23 cellular contexts compared by ENCODE assay signal in genomic region chr18:37261246-37261927, GRCh38.
DNase-seq lines count a peak whose midpoint lies in the region; ATAC-seq and TF ChIP-seq lines count a peak whose summit lies in the region.
"Had no signal": no experiment of that assay in that cellular context is flagged by ENCODE, and none has a peak within 500 bp of the region (broad histone marks: within the 10 kb centered on the region; RNA-seq: fewer than 3 reads in every experiment).

No MANE protein-coding gene starts in this region.

- no peak; the same call in 2 of the 3 replicates for ATAC-seq in SK-N-SH treated with all-trans-retinoic acid at 6 μM for 48 hours
- ATAC-seq in activated CD4-positive, CD25-positive, alpha-beta regulatory T cell treated with anti-CD3 and anti-CD28 coated beads, Interleukin-2, amount 50 U/mL, for 24 hours, result no peak
- ATAC-seq: T-helper 17 cell had no signal

- no peaks in the 10 kb centered on the region for H3K36me3 ChIP-seq in SK-N-SH (replicated peaks in 1 of 2; ENCODE audit: control insufficient read depth in 1 of 2, insufficient read depth in 2 of 2, low read length in 1 of 2)
- H3K36me3 ChIP-seq: Peyer's patch, SJSA1 had no signal

- TF ChIP-seq CTCF in SK-N-SH (IDR thresholded peaks at IDR 0.05), result no peak

- H3K4me3 Mint-ChIP-seq in activated T-helper 1 cell treated with anti-CD3 and anti-CD28 coated beads, Interleukin-12 subunit alpha, Interleukin-12 subunit beta, Interleukin-2, Interleukin-4 antibody, amounts not matched to agents 30 ng/mL and 10 ng/mL and 1 ng/mL, durations not matched to agents 14 hours and 24 hours and 36 hours, result no peak overlapping the region
- H3K4me3 Mint-ChIP-seq: T-helper 17 cell had no signal

- no peaks in the 10 kb centered on the region for H3K9me2 ChIP-seq in SK-N-SH

- H3K4me2 ChIP-seq in SK-N-SH, result no peak overlapping the region

- 59% methylated on average over 11 of the region's 11 CpGs for WGBS in SK-N-SH (ENCODE audit: low lambda C conversion rate)

- H3K27ac Mint-ChIP-seq in activated T-helper 1 cell treated with anti-CD3 and anti-CD28 coated beads, Interleukin-12 subunit alpha, Interleukin-12 subunit beta, Interleukin-2, Interleukin-4 antibody, amounts not matched to agents 30 ng/mL and 10 ng/mL and 1 ng/mL, durations not matched to agents 14 hours and 24 hours and 36 hours, result no peak overlapping the region
- H3K27ac Mint-ChIP-seq: T-helper 17 cell had no signal

- H3K36me3 Mint-ChIP-seq in activated T-helper 1 cell treated with anti-CD3 and anti-CD28 coated beads, Interleukin-12 subunit alpha, Interleukin-12 subunit beta, Interleukin-2, Interleukin-4 antibody, amounts not matched to agents 30 ng/mL and 10 ng/mL and 1 ng/mL, durations not matched to agents 14 hours and 24 hours and 36 hours (ENCODE audit: low read depth), result no peaks in the 10 kb centered on the region
- H3K36me3 Mint-ChIP-seq: CD8-positive, alpha-beta memory T cell had no signal

- no peaks in the 10 kb centered on the region for H3K4me1 Mint-ChIP-seq in activated T-helper 1 cell treated with anti-CD3 and anti-CD28 coated beads, Interleukin-12 subunit alpha, Interleukin-12 subunit beta, Interleukin-2, Interleukin-4 antibody, amounts not matched to agents 30 ng/mL and 10 ng/mL and 1 ng/mL, durations not matched to agents 14 hours and 24 hours and 36 hours (ENCODE audit: low read depth)
- H3K4me1 Mint-ChIP-seq: CD8-positive, alpha-beta memory T cell; T-helper 17 cell had no signal

- no peak for TF ChIP-seq RAD21 in SK-N-SH (IDR thresholded peaks at IDR 0.05; ENCODE audit: low read length)

- POLR2A ChIA-PET in SK-N-SH (lab: Yijun Ruan, JAX), result interaction anchor here (0.9 kb wide), 1 partner anchor 433 kb away, joined by 3 read pairs; no protein-coding TSS in a partner anchor

- DNase-seq in SK-N-SH (peak; percentile 74), NCI-H2171 treated with DMSO at 0.1 percent for 48 hours (lab: John Stamatoyannopoulos, UW) (peak; percentile 78), cerebellum (ENCODE audit: low spot score) (peak; percentile 76), T-helper 2 cell (no peak)
- DNase-seq in activated T-helper 1 cell treated with anti-CD3 and anti-CD28 coated beads, Interleukin-12 subunit alpha, Interleukin-12 subunit beta, Interleukin-2, Interleukin-4 antibody, amounts not matched to agents 30 ng/mL and 10 ng/mL and 1 ng/mL, durations not matched to agents 14 hours and 24 hours and 36 hours (ENCODE audit: low spot score), result no peak
- DNase-seq: AML-193, Calu3, EL, GOT3, HCEC 1CT, KBM-7, MM.1S, NCI-H1048, NCI-H1417 treated with DMSO at 0.1 percent for 48 hours, NCI-H2029, Peyer's patch, SW 1271, T-helper 17 cell had no signal

- no peaks in the 10 kb centered on the region for H3K27me3 Mint-ChIP-seq in activated T-helper 1 cell treated with anti-CD3 and anti-CD28 coated beads, Interleukin-12 subunit alpha, Interleukin-12 subunit beta, Interleukin-2, Interleukin-4 antibody, amounts not matched to agents 30 ng/mL and 10 ng/mL and 1 ng/mL, durations not matched to agents 14 hours and 24 hours and 36 hours (ENCODE audit: insufficient read depth)

- H3K27me3 ChIP-seq in SK-N-SH (ENCODE audit: insufficient read depth), result no peaks in the 10 kb centered on the region; the same call in 1 of the 2 replicates
- H3K27me3 ChIP-seq: Peyer's patch had no signal

- H3K4me3 ChIP-seq in SK-N-SH (ENCODE audit: low read depth in 2 of 2, low read length in 1 of 2), result no peak overlapping the region
- H3K4me3 ChIP-seq: Peyer's patch, SJSA1 had no signal

- no peak for TF ChIP-seq EP300 in SK-N-SH (IDR thresholded peaks at IDR 0.05; ENCODE audit: borderline replicate concordance in 1 of 2, low read depth in 1 of 2, low read length in 1 of 2)

- H3K4me1 ChIP-seq in SK-N-SH (ENCODE audit: control insufficient read depth in 1 of 2, insufficient read depth in 2 of 2, low read depth in 1 of 2, low read length in 1 of 2), result peaks cover 0 to 24% of the 10 kb centered on the region in 2 experiments; a peak in 1 of 4 replicates
- H3K4me1 ChIP-seq: Peyer's patch, SJSA1 had no signal

- no peaks in the 10 kb centered on the region for H3K9me3 ChIP-seq in SK-N-SH
- H3K9me3 ChIP-seq: Peyer's patch, SJSA1 had no signal

- no peak overlapping the region for H3K9ac ChIP-seq in SK-N-SH

- no peaks in the 10 kb centered on the region for H3F3A ChIP-seq in SK-N-SH (replicated peaks; ENCODE audit: insufficient read depth)

- peaks cover 4% of the 10 kb centered on the region for H3K9me3 Mint-ChIP-seq in activated T-helper 1 cell treated with anti-CD3 and anti-CD28 coated beads, Interleukin-12 subunit alpha, Interleukin-12 subunit beta, Interleukin-2, Interleukin-4 antibody, amounts not matched to agents 30 ng/mL and 10 ng/mL and 1 ng/mL, durations not matched to agents 14 hours and 24 hours and 36 hours

- CTCF ChIA-PET in SK-N-SH (lab: Yijun Ruan, JAX), result interaction anchor here (1.2 kb wide), 1 partner anchor 14 kb away, joined by 3 read pairs; no protein-coding TSS in a partner anchor

- no peaks in the 10 kb centered on the region for H4K20me1 ChIP-seq in SK-N-SH (ENCODE audit: insufficient read depth)

- H2AFZ ChIP-seq in SK-N-SH (ENCODE audit: low read depth), result no peak overlapping the region

- intact Hi-C loops in activated T-helper 1 cell treated with anti-CD3 and anti-CD28 coated beads, Interleukin-12 subunit alpha, Interleukin-12 subunit beta, Interleukin-2, Interleukin-4 antibody, amounts not matched to agents 30 ng/mL and 10 ng/mL and 1 ng/mL, durations not matched to agents 14 hours and 24 hours and 36 hours (cut with micrococcal nuclease), result no loop called here

- no peaks in the 10 kb centered on the region for H3K79me2 ChIP-seq in SK-N-SH (ENCODE audit: insufficient read depth)

- peak overlapping the region in 1 of 2 experiments; percentile 16; a peak in 1 of 4 replicates for H3K27ac ChIP-seq in SK-N-SH (ENCODE audit: low read depth in 2 of 2, low read length in 1 of 2)
- H3K27ac ChIP-seq: C4-2B, Peyer's patch, SJSA1 had no signal

TF ChIP-seq in SK-N-SH, 30 proteins besides CTCF, POLR2A, EP300 and RAD21 (continues in another document):
- TF ChIP-seq GABPA (IDR thresholded peaks at IDR 0.05; ENCODE audit: low read depth) (no peak), MXI1 (IDR thresholded peaks at IDR 0.05; ENCODE audit: low read depth, low read length) (no peak), FOXJ3 (CRISPR knock-in tag; IDR thresholded peaks at IDR 0.05) (no peak), IRF3 (IDR thresholded peaks at IDR 0.05; ENCODE audit: low read depth, low read length) (no peak), MEF2A (IDR thresholded peaks at IDR 0.05; ENCODE audit: borderline replicate concordance, low read depth) (no peak), FOSL2 (IDR thresholded peaks at IDR 0.05; ENCODE audit: borderline replicate concordance, low read depth) (no peak), RCOR1 (IDR thresholded peaks at IDR 0.05; ENCODE audit: low read length) (no peak), ELF1 (IDR thresholded peaks at IDR 0.05) (no peak), JUND (IDR thresholded peaks at IDR 0.05) (no peak), NFIC (IDR thresholded peaks at IDR 0.05; ENCODE audit: borderline replicate concordance) (no peak)

TF ChIP-seq in SK-N-SH treated with all-trans-retinoic acid at 6 μM for 48 hours, 23 proteins besides CTCF, POLR2A, EP300 and RAD21 (continues in another document):
- no peak for TF ChIP-seq TOX (CRISPR knock-in tag; IDR thresholded peaks at IDR 0.05; ENCODE audit: borderline replicate concordance)
- TF ChIP-seq CSDC2 (CRISPR knock-in tag; IDR thresholded peaks at IDR 0.05), result no peak
- no peak for TF ChIP-seq POU6F1 (CRISPR knock-in tag; IDR thresholded peaks at IDR 0.05; ENCODE audit: borderline replicate concordance, low read depth)
- no peak for TF ChIP-seq ZC3H10 (CRISPR knock-in tag; IDR thresholded peaks at IDR 0.05)
- TF ChIP-seq RARB (CRISPR knock-in tag; IDR thresholded peaks at IDR 0.05), result no peak
- TF ChIP-seq, protein P1, sequence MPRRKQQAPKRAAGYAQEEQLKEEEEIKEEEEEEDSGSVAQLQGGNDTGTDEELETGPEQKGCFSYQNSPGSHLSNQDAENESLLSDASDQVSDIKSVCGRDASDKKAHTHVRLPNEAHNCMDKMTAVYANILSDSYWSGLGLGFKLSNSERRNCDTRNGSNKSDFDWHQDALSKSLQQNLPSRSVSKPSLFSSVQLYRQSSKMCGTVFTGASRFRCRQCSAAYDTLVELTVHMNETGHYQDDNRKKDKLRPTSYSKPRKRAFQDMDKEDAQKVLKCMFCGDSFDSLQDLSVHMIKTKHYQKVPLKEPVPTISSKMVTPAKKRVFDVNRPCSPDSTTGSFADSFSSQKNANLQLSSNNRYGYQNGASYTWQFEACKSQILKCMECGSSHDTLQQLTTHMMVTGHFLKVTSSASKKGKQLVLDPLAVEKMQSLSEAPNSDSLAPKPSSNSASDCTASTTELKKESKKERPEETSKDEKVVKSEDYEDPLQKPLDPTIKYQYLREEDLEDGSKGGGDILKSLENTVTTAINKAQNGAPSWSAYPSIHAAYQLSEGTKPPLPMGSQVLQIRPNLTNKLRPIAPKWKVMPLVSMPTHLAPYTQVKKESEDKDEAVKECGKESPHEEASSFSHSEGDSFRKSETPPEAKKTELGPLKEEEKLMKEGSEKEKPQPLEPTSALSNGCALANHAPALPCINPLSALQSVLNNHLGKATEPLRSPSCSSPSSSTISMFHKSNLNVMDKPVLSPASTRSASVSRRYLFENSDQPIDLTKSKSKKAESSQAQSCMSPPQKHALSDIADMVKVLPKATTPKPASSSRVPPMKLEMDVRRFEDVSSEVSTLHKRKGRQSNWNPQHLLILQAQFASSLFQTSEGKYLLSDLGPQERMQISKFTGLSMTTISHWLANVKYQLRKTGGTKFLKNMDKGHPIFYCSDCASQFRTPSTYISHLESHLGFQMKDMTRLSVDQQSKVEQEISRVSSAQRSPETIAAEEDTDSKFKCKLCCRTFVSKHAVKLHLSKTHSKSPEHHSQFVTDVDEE (CRISPR knock-in tag; IDR thresholded peaks at IDR 0.05), result no peak
- TF ChIP-seq OSR1 (CRISPR knock-in tag; IDR thresholded peaks at IDR 0.05), result no peak
- no peak for TF ChIP-seq ZFP3 (CRISPR knock-in tag; IDR thresholded peaks at IDR 0.05)
- TF ChIP-seq ISL1 (CRISPR knock-in tag; IDR thresholded peaks at IDR 0.05), result no peak
- no peak for TF ChIP-seq PPARA (CRISPR knock-in tag; IDR thresholded peaks at IDR 0.05; ENCODE audit: borderline replicate concordance)
- TF ChIP-seq ZNF8 (CRISPR knock-in tag; IDR thresholded peaks at IDR 0.05), result no peak

Comparison
In these comparisons a context has a peak if more than half of its experiments do, and no peak if none do; other contexts are left out.
1. DNase-seq: peak in SK-N-SH (single experiment), NCI-H2171 treated with DMSO at 0.1 percent for 48 hours (single experiment) and cerebellum (single experiment); none in activated T-helper 1 cell treated with anti-CD3 and anti-CD28 coated beads, Interleukin-12 subunit alpha, Interleukin-12 subunit beta, Interleukin-2, Interleukin-4 antibody, amounts not matched to agents 30 ng/mL and 10 ng/mL and 1 ng/mL, durations not matched to agents 14 hours and 24 hours and 36 hours (single experiment) and T-helper 2 cell (0 of 5).